Comparison of ENCODE assay signal across 14 cellular contexts in the genomic region with DNA sequence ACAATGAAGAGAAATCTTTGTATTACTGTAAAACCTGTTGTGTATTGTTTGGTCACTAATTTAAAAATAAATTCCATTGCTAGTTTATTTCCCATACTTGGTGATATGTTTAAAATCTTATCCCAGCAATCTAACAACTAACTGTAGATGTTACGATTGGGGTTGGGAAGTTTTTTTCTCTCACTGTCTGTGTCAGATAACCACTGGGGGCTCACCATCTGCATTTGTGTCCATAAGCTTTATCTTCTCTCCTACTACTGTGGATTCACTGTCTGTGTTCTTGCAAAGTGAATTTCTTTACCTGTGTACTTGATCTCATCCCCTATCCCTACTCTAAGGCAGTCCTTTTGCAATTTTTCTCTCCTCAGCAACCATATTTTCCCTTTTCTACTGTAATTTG.
"Had no signal": no experiment of that assay in that cellular context is flagged by ENCODE, and none has a peak within 500 bp of the region (broad histone marks: within the 10 kb centered on the region; RNA-seq: fewer than 3 reads in every experiment).

No MANE protein-coding gene starts in this region.

- H3K9me3 ChIP-seq: breast epithelium, ovary, testis, upper lobe of right lung had no signal

- H3K27ac Mint-ChIP-seq: activated CD8-positive, alpha-beta T cell treated with anti-CD3 and anti-CD28 coated beads for 36 hours; stimulated activated naive CD8-positive, alpha-beta T cell treated with anti-CD3 and anti-CD28 coated beads, Interleukin-15, amount 100 ng/mL, for 72 hours had no signal

- H3K27ac ChIP-seq: breast epithelium, foreskin keratinocyte, testis, upper lobe of right lung had no signal

- H3K27me3 ChIP-seq: breast epithelium, foreskin keratinocyte, ovary, testis, upper lobe of right lung had no signal

- H3K27me3 Mint-ChIP-seq: activated CD8-positive, alpha-beta T cell treated with anti-CD3 and anti-CD28 coated beads for 36 hours; stimulated activated naive CD8-positive, alpha-beta T cell treated with anti-CD3 and anti-CD28 coated beads, Interleukin-15, amount 100 ng/mL, for 72 hours had no signal

- H3K4me3 Mint-ChIP-seq: activated CD8-positive, alpha-beta T cell treated with anti-CD3 and anti-CD28 coated beads for 36 hours; neural crest cell had no signal

- H3K4me3 ChIP-seq: breast epithelium, ovary, testis, upper lobe of right lung had no signal

- ATAC-seq: activated CD8-positive, alpha-beta T cell treated with anti-CD3 and anti-CD28 coated beads for 36 hours; foreskin keratinocyte; stimulated activated naive CD8-positive, alpha-beta T cell treated with anti-CD3 and anti-CD28 coated beads, Interleukin-15, amount 100 ng/mL, for 72 hours; upper lobe of right lung had no signal

- H3K9me3 Mint-ChIP-seq: stimulated activated naive CD8-positive, alpha-beta T cell treated with anti-CD3 and anti-CD28 coated beads, Interleukin-15, amount 100 ng/mL, for 72 hours had no signal

- DNase-seq: activated CD8-positive, alpha-beta memory T cell treated with anti-CD3 and anti-CD28 coated beads, Interleukin-2, amount 50 U/mL, for 4 hours; activated CD8-positive, alpha-beta T cell treated with anti-CD3 and anti-CD28 coated beads for 36 hours; activated naive CD4-positive, alpha-beta T cell treated with anti-CD3 and anti-CD28 coated beads, Interleukin-2, amount 50 U/mL, for 16 hours; aorta; foreskin keratinocyte; head of caudate nucleus; mammary epithelial cell; ovary; stimulated activated CD4-positive, alpha-beta T cell treated with anti-CD3 and anti-CD28 coated beads, Interleukin-2, amount 100 ng/mL, for 48 hours; stimulated activated naive CD8-positive, alpha-beta T cell treated with anti-CD3 and anti-CD28 coated beads, Interleukin-15, amount 100 ng/mL, for 72 hours; testis; upper lobe of right lung had no signal

- H3K36me3 ChIP-seq: breast epithelium, ovary, upper lobe of right lung had no signal
